In the genomic region with DNA sequence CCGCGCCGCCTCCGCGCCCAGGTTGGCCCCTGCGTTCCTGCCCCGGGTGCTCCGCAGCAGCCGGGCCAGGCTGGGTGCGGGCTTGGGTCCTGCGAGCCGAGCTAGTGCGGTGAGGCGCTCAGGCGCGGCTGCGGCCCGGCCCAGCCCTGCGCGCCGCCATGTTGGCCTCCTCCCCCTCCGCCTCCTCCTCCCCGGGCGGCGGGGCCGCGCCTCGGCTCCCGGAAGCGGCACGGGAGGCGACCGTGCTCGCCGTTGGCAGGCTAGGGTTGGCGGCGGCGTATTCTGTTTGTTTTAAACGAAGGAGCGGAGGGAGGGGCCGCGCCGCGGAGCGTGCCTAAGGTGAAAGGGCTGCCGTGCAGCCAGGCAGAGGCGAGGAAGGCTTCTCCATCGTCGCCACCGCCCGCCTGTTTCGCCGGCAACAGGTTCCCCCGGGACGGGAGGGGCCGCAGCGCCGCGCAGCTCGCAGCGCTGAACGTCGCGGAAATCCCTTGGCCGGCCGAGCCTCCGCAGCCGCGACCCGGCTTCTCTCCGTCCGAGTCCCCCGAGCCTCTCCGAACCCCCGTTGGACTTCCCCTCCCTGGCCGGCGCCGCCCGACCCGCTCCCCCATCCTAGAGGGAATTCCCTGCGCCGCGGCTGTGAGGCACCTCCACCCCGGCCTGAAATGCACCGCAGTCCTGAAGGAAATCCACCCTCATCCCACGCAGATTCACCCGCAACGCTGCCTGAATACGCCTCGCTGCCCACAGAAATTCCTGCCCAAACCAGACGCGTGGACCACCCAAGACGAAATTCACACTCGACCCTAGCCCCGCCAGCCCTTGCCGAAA, we compare ENCODE assay signal across 1 cellular context.
A peak's percentile ranks its signal among the peaks of the same experiment; 100 is the strongest.
TF ChIP-seq lines count a peak whose summit lies in the region.

A gene with protein sequence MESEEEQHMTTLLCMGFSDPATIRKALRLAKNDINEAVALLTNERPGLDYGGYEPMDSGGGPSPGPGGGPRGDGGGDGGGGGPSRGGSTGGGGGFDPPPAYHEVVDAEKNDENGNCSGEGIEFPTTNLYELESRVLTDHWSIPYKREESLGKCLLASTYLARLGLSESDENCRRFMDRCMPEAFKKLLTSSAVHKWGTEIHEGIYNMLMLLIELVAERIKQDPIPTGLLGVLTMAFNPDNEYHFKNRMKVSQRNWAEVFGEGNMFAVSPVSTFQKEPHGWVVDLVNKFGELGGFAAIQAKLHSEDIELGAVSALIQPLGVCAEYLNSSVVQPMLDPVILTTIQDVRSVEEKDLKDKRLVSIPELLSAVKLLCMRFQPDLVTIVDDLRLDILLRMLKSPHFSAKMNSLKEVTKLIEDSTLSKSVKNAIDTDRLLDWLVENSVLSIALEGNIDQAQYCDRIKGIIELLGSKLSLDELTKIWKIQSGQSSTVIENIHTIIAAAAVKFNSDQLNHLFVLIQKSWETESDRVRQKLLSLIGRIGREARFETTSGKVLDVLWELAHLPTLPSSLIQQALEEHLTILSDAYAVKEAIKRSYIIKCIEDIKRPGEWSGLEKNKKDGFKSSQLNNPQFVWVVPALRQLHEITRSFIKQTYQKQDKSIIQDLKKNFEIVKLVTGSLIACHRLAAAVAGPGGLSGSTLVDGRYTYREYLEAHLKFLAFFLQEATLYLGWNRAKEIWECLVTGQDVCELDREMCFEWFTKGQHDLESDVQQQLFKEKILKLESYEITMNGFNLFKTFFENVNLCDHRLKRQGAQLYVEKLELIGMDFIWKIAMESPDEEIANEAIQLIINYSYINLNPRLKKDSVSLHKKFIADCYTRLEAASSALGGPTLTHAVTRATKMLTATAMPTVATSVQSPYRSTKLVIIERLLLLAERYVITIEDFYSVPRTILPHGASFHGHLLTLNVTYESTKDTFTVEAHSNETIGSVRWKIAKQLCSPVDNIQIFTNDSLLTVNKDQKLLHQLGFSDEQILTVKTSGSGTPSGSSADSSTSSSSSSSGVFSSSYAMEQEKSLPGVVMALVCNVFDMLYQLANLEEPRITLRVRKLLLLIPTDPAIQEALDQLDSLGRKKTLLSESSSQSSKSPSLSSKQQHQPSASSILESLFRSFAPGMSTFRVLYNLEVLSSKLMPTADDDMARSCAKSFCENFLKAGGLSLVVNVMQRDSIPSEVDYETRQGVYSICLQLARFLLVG (N-terminal part only) (minus strand): TSS at position 171 of the 828 bp plus-strand sequence. CDS start 251 bp downstream, outside the sequence.

TF ChIP-seq in K562, 482 proteins besides CTCF, POLR2A, EP300 and RAD21 (continued from another document and continues in another):
- TF ChIP-seq, protein P1, sequence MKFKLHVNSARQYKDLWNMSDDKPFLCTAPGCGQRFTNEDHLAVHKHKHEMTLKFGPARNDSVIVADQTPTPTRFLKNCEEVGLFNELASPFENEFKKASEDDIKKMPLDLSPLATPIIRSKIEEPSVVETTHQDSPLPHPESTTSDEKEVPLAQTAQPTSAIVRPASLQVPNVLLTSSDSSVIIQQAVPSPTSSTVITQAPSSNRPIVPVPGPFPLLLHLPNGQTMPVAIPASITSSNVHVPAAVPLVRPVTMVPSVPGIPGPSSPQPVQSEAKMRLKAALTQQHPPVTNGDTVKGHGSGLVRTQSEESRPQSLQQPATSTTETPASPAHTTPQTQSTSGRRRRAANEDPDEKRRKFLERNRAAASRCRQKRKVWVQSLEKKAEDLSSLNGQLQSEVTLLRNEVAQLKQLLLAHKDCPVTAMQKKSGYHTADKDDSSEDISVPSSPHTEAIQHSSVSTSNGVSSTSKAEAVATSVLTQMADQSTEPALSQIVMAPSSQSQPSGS (CRISPR knock-in tag; IDR thresholded peaks at IDR 0.05), result no peak
- TF ChIP-seq, protein P2, sequence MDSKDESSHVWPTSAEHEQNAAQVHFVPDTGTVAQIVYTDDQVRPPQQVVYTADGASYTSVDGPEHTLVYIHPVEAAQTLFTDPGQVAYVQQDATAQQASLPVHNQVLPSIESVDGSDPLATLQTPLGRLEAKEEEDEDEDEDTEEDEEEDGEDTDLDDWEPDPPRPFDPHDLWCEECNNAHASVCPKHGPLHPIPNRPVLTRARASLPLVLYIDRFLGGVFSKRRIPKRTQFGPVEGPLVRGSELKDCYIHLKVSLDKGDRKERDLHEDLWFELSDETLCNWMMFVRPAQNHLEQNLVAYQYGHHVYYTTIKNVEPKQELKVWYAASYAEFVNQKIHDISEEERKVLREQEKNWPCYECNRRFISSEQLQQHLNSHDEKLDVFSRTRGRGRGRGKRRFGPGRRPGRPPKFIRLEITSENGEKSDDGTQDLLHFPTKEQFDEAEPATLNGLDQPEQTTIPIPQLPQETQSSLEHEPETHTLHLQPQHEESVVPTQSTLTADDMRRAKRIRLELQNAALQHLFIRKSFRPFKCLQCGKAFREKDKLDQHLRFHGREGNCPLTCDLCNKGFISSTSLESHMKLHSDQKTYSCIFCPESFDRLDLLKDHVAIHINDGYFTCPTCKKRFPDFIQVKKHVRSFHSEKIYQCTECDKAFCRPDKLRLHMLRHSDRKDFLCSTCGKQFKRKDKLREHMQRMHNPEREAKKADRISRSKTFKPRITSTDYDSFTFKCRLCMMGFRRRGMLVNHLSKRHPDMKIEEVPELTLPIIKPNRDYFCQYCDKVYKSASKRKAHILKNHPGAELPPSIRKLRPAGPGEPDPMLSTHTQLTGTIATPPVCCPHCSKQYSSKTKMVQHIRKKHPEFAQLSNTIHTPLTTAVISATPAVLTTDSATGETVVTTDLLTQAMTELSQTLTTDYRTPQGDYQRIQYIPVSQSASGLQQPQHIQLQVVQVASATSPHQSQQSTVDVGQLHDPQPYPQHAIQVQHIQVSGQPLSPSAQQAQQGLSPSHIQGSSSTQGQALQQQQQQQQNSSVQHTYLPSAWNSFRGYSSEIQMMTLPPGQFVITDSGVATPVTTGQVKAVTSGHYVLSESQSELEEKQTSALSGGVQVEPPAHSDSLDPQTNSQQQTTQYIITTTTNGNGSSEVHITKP (IDR thresholded peaks at IDR 0.05; ENCODE audit: partially characterized antibody), result peak; percentile 32
- no peak for TF ChIP-seq ZNF232 (CRISPR knock-in tag; IDR thresholded peaks at IDR 0.05)
- TF ChIP-seq ZNF12 (CRISPR knock-in tag; IDR thresholded peaks at IDR 0.05), result no peak
- TF ChIP-seq POLR2H (tag; IDR thresholded peaks at IDR 0.05; ENCODE audit: low read depth), result peak; percentile 72
- no peak for TF ChIP-seq WHSC1 (IDR thresholded peaks at IDR 0.05; ENCODE audit: low read length)
- TF ChIP-seq, protein P3, sequence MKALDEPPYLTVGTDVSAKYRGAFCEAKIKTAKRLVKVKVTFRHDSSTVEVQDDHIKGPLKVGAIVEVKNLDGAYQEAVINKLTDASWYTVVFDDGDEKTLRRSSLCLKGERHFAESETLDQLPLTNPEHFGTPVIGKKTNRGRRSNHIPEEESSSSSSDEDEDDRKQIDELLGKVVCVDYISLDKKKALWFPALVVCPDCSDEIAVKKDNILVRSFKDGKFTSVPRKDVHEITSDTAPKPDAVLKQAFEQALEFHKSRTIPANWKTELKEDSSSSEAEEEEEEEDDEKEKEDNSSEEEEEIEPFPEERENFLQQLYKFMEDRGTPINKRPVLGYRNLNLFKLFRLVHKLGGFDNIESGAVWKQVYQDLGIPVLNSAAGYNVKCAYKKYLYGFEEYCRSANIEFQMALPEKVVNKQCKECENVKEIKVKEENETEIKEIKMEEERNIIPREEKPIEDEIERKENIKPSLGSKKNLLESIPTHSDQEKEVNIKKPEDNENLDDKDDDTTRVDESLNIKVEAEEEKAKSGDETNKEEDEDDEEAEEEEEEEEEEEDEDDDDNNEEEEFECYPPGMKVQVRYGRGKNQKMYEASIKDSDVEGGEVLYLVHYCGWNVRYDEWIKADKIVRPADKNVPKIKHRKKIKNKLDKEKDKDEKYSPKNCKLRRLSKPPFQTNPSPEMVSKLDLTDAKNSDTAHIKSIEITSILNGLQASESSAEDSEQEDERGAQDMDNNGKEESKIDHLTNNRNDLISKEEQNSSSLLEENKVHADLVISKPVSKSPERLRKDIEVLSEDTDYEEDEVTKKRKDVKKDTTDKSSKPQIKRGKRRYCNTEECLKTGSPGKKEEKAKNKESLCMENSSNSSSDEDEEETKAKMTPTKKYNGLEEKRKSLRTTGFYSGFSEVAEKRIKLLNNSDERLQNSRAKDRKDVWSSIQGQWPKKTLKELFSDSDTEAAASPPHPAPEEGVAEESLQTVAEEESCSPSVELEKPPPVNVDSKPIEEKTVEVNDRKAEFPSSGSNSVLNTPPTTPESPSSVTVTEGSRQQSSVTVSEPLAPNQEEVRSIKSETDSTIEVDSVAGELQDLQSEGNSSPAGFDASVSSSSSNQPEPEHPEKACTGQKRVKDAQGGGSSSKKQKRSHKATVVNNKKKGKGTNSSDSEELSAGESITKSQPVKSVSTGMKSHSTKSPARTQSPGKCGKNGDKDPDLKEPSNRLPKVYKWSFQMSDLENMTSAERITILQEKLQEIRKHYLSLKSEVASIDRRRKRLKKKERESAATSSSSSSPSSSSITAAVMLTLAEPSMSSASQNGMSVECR (CRISPR knock-in tag; IDR thresholded peaks at IDR 0.05), result peak; percentile 55
- TF ChIP-seq ZNF766 (CRISPR knock-in tag; conservative IDR thresholded peaks at IDR 0.05), result 0 out of 2 replicates have a peak, but pooled peaks have one; percentile 0
- no peak for TF ChIP-seq TRIM24 (IDR thresholded peaks at IDR 0.05)
- no peak for TF ChIP-seq RFX7 (CRISPR knock-in tag; IDR thresholded peaks at IDR 0.05)
- TF ChIP-seq ETS2 (tag; IDR thresholded peaks at IDR 0.05; ENCODE audit: borderline replicate concordance, poor library complexity, severe bottlenecking), result no peak
- TF ChIP-seq ZNF589 (CRISPR knock-in tag; IDR thresholded peaks at IDR 0.05; ENCODE audit: low read depth), result no peak
- no peak for TF ChIP-seq ZNF217 (CRISPR knock-in tag; IDR thresholded peaks at IDR 0.05)
- TF ChIP-seq ZNF175 (CRISPR knock-in tag; IDR thresholded peaks at IDR 0.05; ENCODE audit: low read depth), result no peak; the same call in 1 of the 2 replicates
- TF ChIP-seq SREBF2 (CRISPR knock-in tag; IDR thresholded peaks at IDR 0.05), result no peak
- no peak for TF ChIP-seq PTTG1 (tag; IDR thresholded peaks at IDR 0.05; ENCODE audit: low read depth)
- no peak for TF ChIP-seq BRD9 (IDR thresholded peaks at IDR 0.05; ENCODE audit: low read depth, partially characterized antibody)
- no peak for TF ChIP-seq MIER1 (IDR thresholded peaks at IDR 0.05; ENCODE audit: low read depth)
- TF ChIP-seq TCFL5 (CRISPR knock-in tag; conservative IDR thresholded peaks at IDR 0.05), result no peak
- TF ChIP-seq, protein P4, sequence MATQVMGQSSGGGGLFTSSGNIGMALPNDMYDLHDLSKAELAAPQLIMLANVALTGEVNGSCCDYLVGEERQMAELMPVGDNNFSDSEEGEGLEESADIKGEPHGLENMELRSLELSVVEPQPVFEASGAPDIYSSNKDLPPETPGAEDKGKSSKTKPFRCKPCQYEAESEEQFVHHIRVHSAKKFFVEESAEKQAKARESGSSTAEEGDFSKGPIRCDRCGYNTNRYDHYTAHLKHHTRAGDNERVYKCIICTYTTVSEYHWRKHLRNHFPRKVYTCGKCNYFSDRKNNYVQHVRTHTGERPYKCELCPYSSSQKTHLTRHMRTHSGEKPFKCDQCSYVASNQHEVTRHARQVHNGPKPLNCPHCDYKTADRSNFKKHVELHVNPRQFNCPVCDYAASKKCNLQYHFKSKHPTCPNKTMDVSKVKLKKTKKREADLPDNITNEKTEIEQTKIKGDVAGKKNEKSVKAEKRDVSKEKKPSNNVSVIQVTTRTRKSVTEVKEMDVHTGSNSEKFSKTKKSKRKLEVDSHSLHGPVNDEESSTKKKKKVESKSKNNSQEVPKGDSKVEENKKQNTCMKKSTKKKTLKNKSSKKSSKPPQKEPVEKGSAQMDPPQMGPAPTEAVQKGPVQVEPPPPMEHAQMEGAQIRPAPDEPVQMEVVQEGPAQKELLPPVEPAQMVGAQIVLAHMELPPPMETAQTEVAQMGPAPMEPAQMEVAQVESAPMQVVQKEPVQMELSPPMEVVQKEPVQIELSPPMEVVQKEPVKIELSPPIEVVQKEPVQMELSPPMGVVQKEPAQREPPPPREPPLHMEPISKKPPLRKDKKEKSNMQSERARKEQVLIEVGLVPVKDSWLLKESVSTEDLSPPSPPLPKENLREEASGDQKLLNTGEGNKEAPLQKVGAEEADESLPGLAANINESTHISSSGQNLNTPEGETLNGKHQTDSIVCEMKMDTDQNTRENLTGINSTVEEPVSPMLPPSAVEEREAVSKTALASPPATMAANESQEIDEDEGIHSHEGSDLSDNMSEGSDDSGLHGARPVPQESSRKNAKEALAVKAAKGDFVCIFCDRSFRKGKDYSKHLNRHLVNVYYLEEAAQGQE (CRISPR knock-in tag; IDR thresholded peaks at IDR 0.05; ENCODE audit: low read depth), result peak; percentile 55; the same call in 1 of the 2 replicates
- TF ChIP-seq TAF1 (IDR thresholded peaks at IDR 0.05; ENCODE audit: control insufficient read depth, extremely low read depth, insufficient read depth, low read length, severe bottlenecking), result peak; percentile 91
- TF ChIP-seq NRF1 (conservative IDR thresholded peaks at IDR 0.05 in 1 of 2, IDR thresholded peaks at IDR 0.05 in 1 of 2), result peak; percentile 59 to 64; a peak in 3 of 4 replicates
